12 cellular contexts compared by ENCODE assay signal in the genomic region with DNA sequence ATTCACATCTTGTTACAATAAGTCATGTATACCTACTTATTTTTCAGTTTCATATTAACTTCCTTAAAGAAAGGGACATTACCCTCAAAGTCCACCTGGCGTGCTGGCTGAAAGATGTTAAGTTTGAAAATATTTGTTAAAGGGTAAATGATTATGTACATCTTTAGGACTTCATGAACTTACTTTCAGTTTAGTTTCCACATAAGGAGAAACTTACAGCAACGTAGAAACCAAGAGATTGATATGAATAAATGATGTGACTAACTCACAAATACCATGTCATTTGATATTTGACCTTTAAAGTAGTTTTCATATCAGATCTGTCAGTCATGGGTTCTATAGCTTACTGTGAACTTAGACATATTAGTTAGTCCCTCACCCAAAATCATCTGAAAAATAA. TPM values are rescaled to one million over a fixed set of nuclear protein-coding genes. Genes with fewer than 3 reads are reported as not detected.
DNase-seq lines count a peak whose midpoint lies in the region; ATAC-seq and TF ChIP-seq lines count a peak whose summit lies in the region.
"Had no signal": no experiment of that assay in that cellular context is flagged by ENCODE, and none has a peak within 500 bp of the region (broad histone marks: within the 10 kb centered on the region; RNA-seq: fewer than 3 reads in every experiment).

No MANE protein-coding gene starts in this region.

- no peaks in the 10 kb centered on the region for H3K27me3 Mint-ChIP-seq in activated T-cell treated with anti-CD3 and anti-CD28 coated beads, Interleukin-2, amount 50 U/mL, for 72 hours (ENCODE audit: low read depth)

- H3K27me3 ChIP-seq in BLaER1: no peaks in the 10 kb centered on the region
- H3K27me3 ChIP-seq in left ventricle myocardium inferior (ENCODE audit: low read depth): no peaks in the 10 kb centered on the region
- H3K27me3 ChIP-seq: body of pancreas had no signal

- H4K20me1 ChIP-seq in BLaER1: no peaks in the 10 kb centered on the region

- no peak overlapping the region; the same call in 1 of the 2 replicates for H3K27ac ChIP-seq in BLaER1
- no peak overlapping the region for H3K27ac ChIP-seq in left ventricle myocardium inferior (replicated peaks)
- H3K27ac ChIP-seq: body of pancreas had no signal

- no peaks in the 10 kb centered on the region for H3K9me3 Mint-ChIP-seq in activated T-cell treated with anti-CD3 and anti-CD28 coated beads, Interleukin-2, amount 50 U/mL, for 72 hours

- H3K4me3 ChIP-seq in BLaER1: no peak overlapping the region
- no peak overlapping the region for H3K4me3 ChIP-seq in left ventricle myocardium inferior
- H3K4me3 ChIP-seq: body of pancreas had no signal

- no peak for DNase-seq in activated T-cell treated with anti-CD3 and anti-CD28 coated beads, Interleukin-2, amount 50 U/mL, for 72 hours
- DNase-seq in GF-D8 (lab: John Stamatoyannopoulos, UW) (no peak), left ventricle myocardium inferior (no peak), NCI-H510A treated with DMSO at 0.1 percent for 48 hours (lab: John Stamatoyannopoulos, UW) (no peak)
- DNase-seq: body of pancreas, glutamatergic neuron, NCI-H187, occipital lobe had no signal

- TF ChIP-seq CTCF in left ventricle myocardium inferior (IDR thresholded peaks at IDR 0.05; ENCODE audit: borderline replicate concordance): no peak

- ATAC-seq in GM19023 (IDR thresholded peaks at IDR 0.05; ENCODE audit: unreplicated experiment): peak; percentile 51
- peak; percentile 40 for ATAC-seq in HG02870 (IDR thresholded peaks at IDR 0.05; ENCODE audit: unreplicated experiment)
- ATAC-seq in activated T-cell treated with anti-CD3 and anti-CD28 coated beads, Interleukin-2, amount 50 U/mL, for 72 hours (replicated peaks in 1 of 2): peak; percentile 49 to 54
- ATAC-seq in HG03025 (IDR thresholded peaks at IDR 0.05; ENCODE audit: low FRiP score, unreplicated experiment): no peak
- ATAC-seq: body of pancreas had no signal

- H3K9me3 ChIP-seq in BLaER1 (peaks cover 5% of the 10 kb centered on the region; the same call in 1 of the 2 replicates), left ventricle myocardium inferior (replicated peaks) (no peaks in the 10 kb centered on the region)
- H3K9me3 ChIP-seq: body of pancreas had no signal

- peaks cover 35 to 60% of the 10 kb centered on the region in 2 donors for H3K36me3 Mint-ChIP-seq in activated T-cell treated with anti-CD3 and anti-CD28 coated beads, Interleukin-2, amount 50 U/mL, for 72 hours (ENCODE audit: insufficient read depth in 2 of 2)

- H3K9ac ChIP-seq in BLaER1: no peak overlapping the region

- H3K4me1 ChIP-seq in BLaER1: peaks cover 57% of the 10 kb centered on the region
- H3K4me1 ChIP-seq in left ventricle myocardium inferior: peaks cover 11% of the 10 kb centered on the region
- H3K4me1 ChIP-seq: body of pancreas had no signal

- intact Hi-C loops in left ventricle myocardium inferior (cut with micrococcal nuclease): no loop called here

- peak overlapping the region; percentile 88 for H3K4me2 ChIP-seq in BLaER1

- H3K36me3 ChIP-seq in BLaER1: no peaks in the 10 kb centered on the region
- peaks cover 28% of the 10 kb centered on the region for H3K36me3 ChIP-seq in left ventricle myocardium inferior

- H3K27ac Mint-ChIP-seq in activated T-cell treated with anti-CD3 and anti-CD28 coated beads, Interleukin-2, amount 50 U/mL, for 72 hours: peak overlapping the region; percentile 97

- H3K4me3 Mint-ChIP-seq in activated T-cell treated with anti-CD3 and anti-CD28 coated beads, Interleukin-2, amount 50 U/mL, for 72 hours: peak overlapping the region; percentile 88 to 100

- H3K4me1 Mint-ChIP-seq in activated T-cell treated with anti-CD3 and anti-CD28 coated beads, Interleukin-2, amount 50 U/mL, for 72 hours (ENCODE audit: low read depth): peaks cover 63% of the 10 kb centered on the region

RNA-seq across cellular contexts. Expression of a gene that starts 2.1 kb away (rescaled TPM):
- 100 to 1,000 TPM; 269 to 293 TPM for total RNA-seq in activated T-cell treated with anti-CD3 and anti-CD28 coated beads, Interleukin-2, amount 50 U/mL, for 72 hours
- 3.3 TPM for total RNA-seq in left ventricle myocardium inferior

RNA-seq across cellular contexts. Expression of a gene that starts 59.7 kb away (rescaled TPM):
- 1 to 10 TPM in 1 of 2 donors, under 1 TPM in 1; 0.89 to 3.0 TPM for total RNA-seq in activated T-cell treated with anti-CD3 and anti-CD28 coated beads, Interleukin-2, amount 50 U/mL, for 72 hours
- total RNA-seq in left ventricle myocardium inferior: 0.19 TPM
- total RNA-seq: occipital lobe had no signal

Comparison
In these comparisons a context has a peak if more than half of its experiments do, and no peak if none do; other contexts are left out.
1. RNA of a gene that starts 2.1 kb away (total RNA-seq): 269 to 293 TPM in activated T-cell treated with anti-CD3 and anti-CD28 coated beads, Interleukin-2, amount 50 U/mL, for 72 hours; 3.3 TPM in left ventricle myocardium inferior (single experiment); every median in the first group is over 10 times any median in the second.